Comparison of ENCODE assay signal across 9 cellular contexts in genomic region chr12:124399622-124400021, GRCh38.
DNase-seq lines count a peak whose midpoint lies in the region; ATAC-seq and TF ChIP-seq lines count a peak whose summit lies in the region.
"Had no signal": no experiment of that assay in that cellular context is flagged by ENCODE, and none has a peak within 500 bp of the region (broad histone marks: within the 10 kb centered on the region; RNA-seq: fewer than 3 reads in every experiment).

No MANE protein-coding gene starts in this region.

- no peaks in the 10 kb centered on the region for H3K27me3 ChIP-seq in PC-9 (ENCODE audit: insufficient read depth, low read depth)
- no peaks in the 10 kb centered on the region for H3K27me3 ChIP-seq in naive thymus-derived CD4-positive, alpha-beta T cell (ENCODE audit: control insufficient read depth in 2 of 2, insufficient read depth in 2 of 2, low read length in 2 of 2)
- H3K27me3 ChIP-seq: SJSA1 had no signal

- 0 out of 2 replicates have a peak, but pooled peaks cover 7% of the 10 kb centered on the region for H3K79me2 ChIP-seq in PC-9 (ENCODE audit: low read depth)

- H3K36me3 Mint-ChIP-seq in naive thymus-derived CD4-positive, alpha-beta T cell: peaks cover 0 to 25% (median 0%) of the 10 kb centered on the region in 5 donors

- BruUV-seq in PC-9 (replicated peaks; lab: Mats Ljungman, UMichigan): no TSS peak

- H3K27ac ChIP-seq in PC-9: no peak overlapping the region
- no peak overlapping the region for H3K27ac ChIP-seq in naive thymus-derived CD4-positive, alpha-beta T cell (ENCODE audit: low read depth, low read length)
- H3K27ac ChIP-seq: SJSA1 had no signal

- H3F3A ChIP-seq in PC-9 (ENCODE audit: insufficient read depth, low read depth): peaks cover 32% of the 10 kb centered on the region; the same call in 1 of the 2 replicates

- POLR2A ChIA-PET in PC-9 (lab: Charles Lee; ENCODE audit: unreplicated experiment): no interaction called here
- POLR2A ChIA-PET in naive thymus-derived CD4-positive, alpha-beta T cell (lab: Charles Lee): no interaction called here

- no peak overlapping the region for H3K4me2 ChIP-seq in PC-9

- CTCF ChIA-PET in PC-9 (lab: Charles Lee): interaction anchor here (0.6 to 0.7 kb wide), 2 partner anchors 30 to 71 kb away, joined by 3 to 4 read pairs; no protein-coding TSS in a partner anchor
- CTCF ChIA-PET in naive thymus-derived CD4-positive, alpha-beta T cell (lab: Charles Lee): interaction anchor here (0.6 kb wide), 1 partner anchor 368 kb away, joined by 4 read pairs; no protein-coding TSS in a partner anchor

- H3K9me2 ChIP-seq in PC-9 (ENCODE audit: insufficient read depth): no peaks in the 10 kb centered on the region

- peak; percentile 74 for TF ChIP-seq CTCF in GM12875 (IDR thresholded peaks at IDR 0.05; ENCODE audit: borderline replicate concordance, insufficient read depth, low read depth, low read length)
- peak; percentile 83 for TF ChIP-seq CTCF in PC-9 (conservative IDR thresholded peaks at IDR 0.05)
- peak; percentile 80 for TF ChIP-seq CTCF in cardiac fibroblast (IDR thresholded peaks at IDR 0.05; ENCODE audit: low read depth, low read length)

- H3K36me3 ChIP-seq in PC-9 (ENCODE audit: low read depth): no peaks in the 10 kb centered on the region
- H3K36me3 ChIP-seq in naive thymus-derived CD4-positive, alpha-beta T cell (ENCODE audit: control insufficient read depth in 2 of 3, insufficient read depth in 3 of 3, low read length in 3 of 3): peaks cover 0 to 90% (median 3%) of the 10 kb centered on the region in 3 experiments

- H2AFZ ChIP-seq in PC-9: no peak overlapping the region

- DNase-seq in PC-9 (peak in 1 of 2 experiments; percentile 34), cardiac fibroblast (ENCODE audit: low read depth in 2 of 2) (peak in 1 of 2 donors; percentile 40), dedifferentiated amniotic fluid mesenchymal stem cell (ENCODE audit: extremely low spot score) (no peak), NCI-H2081 (lab: John Stamatoyannopoulos, UW) (no peak), A172 (ENCODE audit: low spot score) (no peak)
- peak in 5 of 9 donors; percentile 11 to 34 (median 23) for DNase-seq in naive thymus-derived CD4-positive, alpha-beta T cell
- no peak for DNase-seq in effector CD4-positive, alpha-beta T cell

- H3K4me1 ChIP-seq in PC-9 (replicated peaks; ENCODE audit: insufficient read depth): peaks cover 12% of the 10 kb centered on the region
- no peaks in the 10 kb centered on the region for H3K4me1 ChIP-seq in naive thymus-derived CD4-positive, alpha-beta T cell (ENCODE audit: control insufficient read depth in 2 of 2, insufficient read depth in 2 of 2, low read length in 2 of 2)

- no peaks in the 10 kb centered on the region for H3K27me3 Mint-ChIP-seq in naive thymus-derived CD4-positive, alpha-beta T cell

- H3K4me1 Mint-ChIP-seq in naive thymus-derived CD4-positive, alpha-beta T cell: peaks cover 0 to 7% (median 2%) of the 10 kb centered on the region in 7 donors

- no peak overlapping the region for H3K4me3 Mint-ChIP-seq in naive thymus-derived CD4-positive, alpha-beta T cell

- H3K4me3 ChIP-seq in GM12875 (ENCODE audit: low read depth, low read length) (no peak overlapping the region), PC-9 (no peak overlapping the region), cardiac fibroblast (replicated peaks in 1 of 2; ENCODE audit: low read depth in 2 of 2, low read length in 2 of 2) (no peak overlapping the region)
- no peak overlapping the region for H3K4me3 ChIP-seq in naive thymus-derived CD4-positive, alpha-beta T cell (ENCODE audit: low read length)
- H3K4me3 ChIP-seq: SJSA1 had no signal

- peak; percentile 50 for ATAC-seq in naive thymus-derived CD4-positive, alpha-beta T cell

- H3K9me3 ChIP-seq in PC-9 (ENCODE audit: insufficient read depth, low read depth): no peaks in the 10 kb centered on the region
- H3K9me3 ChIP-seq in naive thymus-derived CD4-positive, alpha-beta T cell (ENCODE audit: control insufficient read depth in 2 of 3, low read length in 3 of 3): no peaks in the 10 kb centered on the region
- H3K9me3 ChIP-seq: SJSA1 had no signal

- H4K20me1 ChIP-seq in PC-9 (ENCODE audit: insufficient read depth): peaks cover 24% of the 10 kb centered on the region; the same call in 1 of the 2 replicates

- intact Hi-C loops in PC-9 (cut with micrococcal nuclease; ENCODE audit: unreplicated experiment): no loop called here
- intact Hi-C loops in naive thymus-derived CD4-positive, alpha-beta T cell (cut with micrococcal nuclease): no loop called here

- H3K27ac Mint-ChIP-seq in naive thymus-derived CD4-positive, alpha-beta T cell: no peak overlapping the region

- H3K9me3 Mint-ChIP-seq in naive thymus-derived CD4-positive, alpha-beta T cell: no peaks in the 10 kb centered on the region

Comparison
In these comparisons a context has a peak if more than half of its experiments do, and no peak if none do; other contexts are left out.
1. DNase-seq: peak in naive thymus-derived CD4-positive, alpha-beta T cell (5 of 9); none in dedifferentiated amniotic fluid mesenchymal stem cell (single experiment), NCI-H2081 (0 of 2), A172 (single experiment) and effector CD4-positive, alpha-beta T cell (single experiment).
2. Peak in every context shown above with its lines, with median percentiles within 50 percentile points of each other: CTCF ChIP-seq.